12 cellular contexts compared by ENCODE assay signal in the genomic region with DNA sequence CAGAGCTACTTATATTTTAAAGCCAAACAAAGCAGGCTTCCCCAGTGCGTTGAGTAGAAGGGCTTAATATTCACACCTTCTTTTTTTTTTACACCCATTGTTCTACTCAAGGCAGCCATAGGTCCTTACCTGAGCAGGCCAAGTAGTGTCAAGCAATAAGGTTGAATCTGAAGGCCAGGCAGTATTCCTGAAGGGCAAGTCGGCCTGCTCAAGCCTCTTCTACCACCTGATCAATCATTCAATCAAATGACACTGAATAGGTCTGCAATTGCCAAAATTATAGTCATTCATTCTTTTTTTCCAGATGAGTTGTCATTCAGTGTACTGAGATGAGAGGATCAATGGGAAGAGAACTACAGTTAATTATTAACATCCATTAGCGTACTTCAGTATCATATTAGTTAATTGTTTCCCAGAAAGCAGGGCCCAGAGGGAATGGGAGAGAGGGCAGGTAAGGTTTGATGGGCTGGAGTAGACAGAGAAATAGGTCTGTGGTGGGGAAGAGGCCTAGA.
"Had no signal": no experiment of that assay in that cellular context is flagged by ENCODE, and none has a peak within 500 bp of the region (broad histone marks: within the 10 kb centered on the region; RNA-seq: fewer than 3 reads in every experiment).

No MANE protein-coding gene starts in this region.

- H3K9me3 ChIP-seq: uterus had no signal

- H3K27me3 Mint-ChIP-seq: activated CD4-positive, alpha-beta T cell treated with anti-CD3 and anti-CD28 coated beads, Interleukin-2, amount 10 ng/mL, durations not matched to agents 7 days and 5 days; memory B cell; stimulated activated naive CD8-positive, alpha-beta T cell treated with anti-CD3 and anti-CD28 coated beads, Interleukin-15, amount 100 ng/mL, for 72 hours; T-helper 17 cell had no signal

- H3K4me3 ChIP-seq: uterus had no signal

- H3K27ac ChIP-seq: uterus had no signal

- H3K36me3 Mint-ChIP-seq: memory B cell had no signal

- H3K9me3 Mint-ChIP-seq: activated CD4-positive, alpha-beta T cell treated with anti-CD3 and anti-CD28 coated beads, Interleukin-2, amount 10 ng/mL, durations not matched to agents 7 days and 5 days; memory B cell; nephron; stimulated activated naive CD8-positive, alpha-beta T cell treated with anti-CD3 and anti-CD28 coated beads, Interleukin-15, amount 100 ng/mL, for 72 hours had no signal

- H3K4me3 Mint-ChIP-seq: activated CD4-positive, alpha-beta T cell treated with anti-CD3 and anti-CD28 coated beads, Interleukin-2, amount 10 ng/mL, durations not matched to agents 7 days and 5 days; memory B cell; nephron; stimulated activated naive CD8-positive, alpha-beta T cell treated with anti-CD3 and anti-CD28 coated beads, Interleukin-15, amount 100 ng/mL, for 72 hours; T-helper 17 cell had no signal

- H3K27ac Mint-ChIP-seq: activated CD4-positive, alpha-beta T cell treated with anti-CD3 and anti-CD28 coated beads, Interleukin-2, amount 10 ng/mL, durations not matched to agents 7 days and 5 days; stimulated activated naive CD8-positive, alpha-beta T cell treated with anti-CD3 and anti-CD28 coated beads, Interleukin-15, amount 100 ng/mL, for 72 hours; T-helper 17 cell had no signal

- H3K27me3 ChIP-seq: uterus had no signal

- DNase-seq: activated CD4-positive, CD25-positive, alpha-beta regulatory T cell; activated naive CD4-positive, alpha-beta T cell treated with anti-CD3 and anti-CD28 coated beads, Interleukin-2, amount 50 U/mL, for 16 hours; activated T-cell treated with anti-CD3 and anti-CD28 coated beads for 4 hours; left colon; stimulated activated CD4-positive, alpha-beta T cell treated with anti-CD3 and anti-CD28 coated beads, Interleukin-4, amount 100 ng/mL, for 1 hour; stimulated activated CD8-positive, alpha-beta memory T cell treated with anti-CD3 and anti-CD28 coated beads, Interleukin-4, amount 100 ng/mL, for 48 hours; T-helper 17 cell had no signal

- H3K4me1 Mint-ChIP-seq: activated CD4-positive, alpha-beta T cell treated with anti-CD3 and anti-CD28 coated beads, Interleukin-2, amount 10 ng/mL, durations not matched to agents 7 days and 5 days; stimulated activated naive CD8-positive, alpha-beta T cell treated with anti-CD3 and anti-CD28 coated beads, Interleukin-15, amount 100 ng/mL, for 72 hours had no signal

- H3K36me3 ChIP-seq: uterus had no signal
